1 cellular context compared by ENCODE assay signal in genomic region chr2:238267884-238268680, GRCh38.
TF ChIP-seq lines count a peak whose summit lies in the region.

No MANE protein-coding gene starts in this region.

TF ChIP-seq in HCT116, 20 proteins besides CTCF, POLR2A, EP300 and RAD21:
- TF ChIP-seq EZH2 (IDR thresholded peaks at IDR 0.05) (no peak), CEBPB (IDR thresholded peaks at IDR 0.05; ENCODE audit: low read depth) (no peak), ZBTB33 (IDR thresholded peaks at IDR 0.05; ENCODE audit: extremely low read depth, insufficient replicate concordance, low read length) (no peak), POLR2AphosphoS5 (IDR thresholded peaks at IDR 0.05; ENCODE audit: low read depth, low read length) (no peak), REST (IDR thresholded peaks at IDR 0.05; ENCODE audit: low read depth) (no peak), TCF7L2 (IDR thresholded peaks at IDR 0.05; ENCODE audit: borderline replicate concordance, extremely low read depth, insufficient read depth, insufficient read length) (no peak), JUND (IDR thresholded peaks at IDR 0.05) (no peak), MAX (IDR thresholded peaks at IDR 0.05) (no peak), CBX3 (IDR thresholded peaks at IDR 0.05; ENCODE audit: low read depth) (no peak), EGR1 (IDR thresholded peaks at IDR 0.05; ENCODE audit: low read depth) (no peak), SP1 (IDR thresholded peaks at IDR 0.05; ENCODE audit: low read depth) (no peak), ZFX (IDR thresholded peaks at IDR 0.05) (no peak), ZNF274 (IDR thresholded peaks at IDR 0.05; ENCODE audit: low read depth, low read length) (no peak), SIN3A (IDR thresholded peaks at IDR 0.05; ENCODE audit: low read depth) (no peak), FOSL1 (IDR thresholded peaks at IDR 0.05; ENCODE audit: low read depth) (no peak), SRF (IDR thresholded peaks at IDR 0.05; ENCODE audit: low read depth) (no peak), EZH2phosphoT487 (IDR thresholded peaks at IDR 0.05; ENCODE audit: borderline replicate concordance) (no peak), ELF1 (IDR thresholded peaks at IDR 0.05; ENCODE audit: borderline replicate concordance, low read depth) (no peak), YY1 (IDR thresholded peaks at IDR 0.05; ENCODE audit: extremely low read depth, insufficient replicate concordance, low read depth, low read length) (no peak), ATF3 (IDR thresholded peaks at IDR 0.05) (no peak)
TF ChIP-seq in HCT116: peak in this region for 0.
